8 cellular contexts compared by ENCODE assay signal in the genomic region with DNA sequence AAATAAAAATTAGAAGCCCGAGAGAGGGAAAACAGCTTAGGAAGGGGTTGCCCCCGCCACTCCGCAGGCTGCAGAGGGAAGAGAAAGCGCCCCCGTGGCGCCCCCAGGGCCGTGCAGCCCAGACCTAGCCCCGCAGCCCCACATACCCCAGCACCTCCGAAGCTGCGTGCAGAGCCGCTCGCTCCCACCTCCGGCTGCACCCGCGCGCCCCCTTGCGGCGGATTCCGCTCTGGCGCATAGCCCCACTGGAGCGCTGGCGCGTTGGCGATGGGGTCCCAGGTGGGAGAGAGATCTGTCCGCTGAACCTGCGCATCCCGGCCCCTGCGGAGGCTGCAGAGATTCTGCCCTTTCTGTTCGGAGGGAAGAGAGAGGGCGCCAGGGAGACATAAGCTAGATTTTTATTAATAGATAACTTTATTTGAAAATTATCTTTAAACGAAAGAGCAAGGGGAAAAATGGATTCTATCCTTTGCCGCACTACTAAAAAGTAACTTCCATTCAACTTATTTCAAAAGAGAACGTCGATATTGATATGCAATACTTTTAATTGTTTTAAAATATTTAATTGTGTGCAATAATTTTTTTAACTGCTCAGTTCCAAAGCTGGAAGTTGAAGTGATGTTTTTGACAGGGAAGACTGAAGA. TPM values are rescaled to one million over a fixed set of nuclear protein-coding genes. Genes with fewer than 3 reads are reported as not detected.
DNase-seq lines count a peak whose midpoint lies in the region; ATAC-seq and TF ChIP-seq lines count a peak whose summit lies in the region.

No MANE protein-coding gene starts in this region.

- peak overlapping the region in 1 of 2 donors; percentile 39 for H3K4me3 ChIP-seq in gastroesophageal sphincter
- H3K4me3 ChIP-seq in parathyroid adenoma (ENCODE audit: low read depth, low read length) = peak overlapping the region; percentile 27
- peak overlapping the region; percentile 15 to 39 (median 27) for H3K4me3 ChIP-seq in tibial nerve

- no peak for TF ChIP-seq POLR2A in gastroesophageal sphincter (IDR thresholded peaks at IDR 0.05)
- TF ChIP-seq POLR2A in tibial nerve (IDR thresholded peaks at IDR 0.05) = no peak

- WGBS in gastroesophageal sphincter (ENCODE audit: low coverage in 1 of 2), 2 donors = 5 to 10% methylated on average over 5 to 17 of the region's 34 CpGs
- 3% methylated on average over 34 of the region's 34 CpGs for WGBS in tibial nerve, 2 donors

- H3K9ac ChIP-seq in parathyroid adenoma = no peak overlapping the region

- H3K27ac ChIP-seq in gastroesophageal sphincter = no peak overlapping the region
- H3K27ac ChIP-seq in parathyroid adenoma = no peak overlapping the region
- H3K27ac ChIP-seq in tibial nerve = peak overlapping the region in 1 of 4 donors; percentile 18

- H3K4me2 ChIP-seq in parathyroid adenoma (ENCODE audit: low read length) = peak overlapping the region; percentile 40

- peaks cover 8% of the 10 kb centered on the region for H3K27me3 ChIP-seq in gastroesophageal sphincter
- H3K27me3 ChIP-seq in parathyroid adenoma (ENCODE audit: control insufficient read depth, insufficient read depth, low read length) = no peaks in the 10 kb centered on the region
- H3K27me3 ChIP-seq in tibial nerve = no peaks in the 10 kb centered on the region

- peak; percentile 80 to 99 (median 90) for TF ChIP-seq CTCF in gastroesophageal sphincter (IDR thresholded peaks at IDR 0.05)
- TF ChIP-seq CTCF in parathyroid adenoma (IDR thresholded peaks at IDR 0.05) = peak; percentile 88
- TF ChIP-seq CTCF in tibial nerve (IDR thresholded peaks at IDR 0.05) = peak; percentile 88 to 96 (median 96)

- DNase-seq in COR-L47 (lab: John Stamatoyannopoulos, UW) (peak; percentile 31), RPMI8226 (peak; percentile 74), tibial nerve (ENCODE audit: low spot score in 2 of 2) (peak; percentile 69 to 78)
- peak; percentile 95 for DNase-seq in activated effector memory CD4-positive, alpha-beta T cell treated with anti-CD3 and anti-CD28 coated beads, Interleukin-2, amount 50 U/mL, for 16 hours

- no peaks in the 10 kb centered on the region for H3K79me2 ChIP-seq in parathyroid adenoma

- H3K4me1 ChIP-seq in gastroesophageal sphincter (peaks cover 0 to 11% (median 5%) of the 10 kb centered on the region in 3 donors), parathyroid adenoma (no peaks in the 10 kb centered on the region), tibial nerve (peaks cover 0 to 11% (median 1%) of the 10 kb centered on the region in 4 donors)

- ATAC-seq in GM19467 (IDR thresholded peaks at IDR 0.05; ENCODE audit: unreplicated experiment) (peak; percentile 99), HG03565 (IDR thresholded peaks at IDR 0.05; ENCODE audit: unreplicated experiment) (peak; percentile 98), gastroesophageal sphincter (peak; percentile 89)

- no peak for TF ChIP-seq EP300 in gastroesophageal sphincter (IDR thresholded peaks at IDR 0.05)
- peak in 1 of 2 donors; percentile 53 for TF ChIP-seq EP300 in tibial nerve (IDR thresholded peaks at IDR 0.05)

- peak overlapping the region; percentile 70 for H2AFZ ChIP-seq in parathyroid adenoma

- H3K9me3 ChIP-seq in gastroesophageal sphincter = no peaks in the 10 kb centered on the region
- H3K9me3 ChIP-seq in parathyroid adenoma (ENCODE audit: control insufficient read depth, low read length) = no peaks in the 10 kb centered on the region
- H3K9me3 ChIP-seq in tibial nerve = no peaks in the 10 kb centered on the region

- H3K36me3 ChIP-seq in gastroesophageal sphincter (no peaks in the 10 kb centered on the region), parathyroid adenoma (ENCODE audit: control insufficient read depth, insufficient read depth, low read length) (no peaks in the 10 kb centered on the region), tibial nerve (no peaks in the 10 kb centered on the region)

RNA-seq across cellular contexts. Expression of gene CLN5, which starts 11.7 kb away (rescaled TPM):
- total RNA-seq in gastroesophageal sphincter (10 to 100 TPM; 20.2 to 39.7 (median 27.0) TPM), tibial nerve (10 to 100 TPM; 28.8 to 47.3 (median 35.1) TPM)

RNA-seq across cellular contexts. Expression of gene ACOD1, which starts 31.9 kb away (rescaled TPM):
- total RNA-seq in gastroesophageal sphincter (not detected), tibial nerve (not detected)

RNA-seq across cellular contexts. Expression of gene FBXL3, which starts 46.8 kb away (rescaled TPM):
- 100 to 1,000 TPM in 1 of 4 donors, 10 to 100 TPM in 3; 76.5 to 114 (median 87.0) TPM for total RNA-seq in gastroesophageal sphincter
- 100 to 1,000 TPM; 156 to 223 (median 175) TPM for total RNA-seq in tibial nerve

Comparison
In these comparisons a context has a peak if more than half of its experiments do, and no peak if none do; other contexts are left out.
1. DNase-seq: peak in every context shown above with its lines; median percentile 95 in activated effector memory CD4-positive, alpha-beta T cell treated with anti-CD3 and anti-CD28 coated beads, Interleukin-2, amount 50 U/mL, for 16 hours; 74 in RPMI8226; 74 in tibial nerve; 31 in COR-L47.